ENCODE assay signal across 1 cellular context in the genomic region with DNA sequence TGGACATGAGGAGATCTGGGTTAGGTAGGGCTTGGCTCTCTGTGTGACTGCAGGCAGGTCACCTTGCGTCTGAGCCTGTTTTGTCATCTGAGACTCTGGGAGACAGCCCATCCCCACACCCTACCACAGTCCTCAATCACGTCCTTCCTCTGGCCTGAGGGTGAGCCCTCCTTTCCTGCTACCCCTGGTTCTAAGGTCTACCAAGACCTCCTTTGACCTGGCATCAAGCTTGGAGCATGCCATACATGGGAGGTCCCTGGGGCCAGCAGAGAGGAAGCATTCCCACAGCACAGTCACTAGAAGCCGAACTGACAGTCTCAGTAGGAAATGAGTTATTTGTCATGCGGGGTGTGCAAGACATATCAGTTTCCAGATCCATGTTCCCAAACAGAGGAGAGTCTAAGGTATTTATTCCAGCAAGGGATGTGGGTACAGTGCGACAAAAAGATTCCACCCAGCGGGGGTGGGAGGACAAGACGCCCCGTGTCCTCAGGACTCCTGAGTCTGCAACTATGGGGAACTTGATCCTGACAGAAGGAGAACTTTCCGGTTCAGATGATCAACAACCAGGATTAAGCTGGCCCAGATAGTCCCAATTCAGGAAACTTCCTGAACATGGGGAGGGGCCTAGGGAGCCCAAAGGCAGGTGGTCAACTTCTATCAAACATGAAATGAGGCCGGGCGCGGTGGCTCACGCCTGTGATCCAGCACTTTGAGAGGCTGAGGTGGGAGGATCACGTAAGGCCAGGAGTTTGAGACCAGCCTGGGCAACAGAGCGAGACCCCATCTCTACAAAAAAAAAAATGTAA.
TF ChIP-seq lines count a peak whose summit lies in the region.

No MANE protein-coding gene starts in this region.

TF ChIP-seq in GM23338, 12 proteins besides CTCF, POLR2A, EP300 and RAD21:
- TF ChIP-seq EZH2 (IDR thresholded peaks at IDR 0.05; ENCODE audit: low read depth, unreplicated experiment) (no peak), ZNF114 (CRISPR knock-in tag; IDR thresholded peaks at IDR 0.05) (no peak), POLR2AphosphoS5 (IDR thresholded peaks at IDR 0.05; ENCODE audit: low read depth) (no peak), STAT1 (IDR thresholded peaks at IDR 0.05; ENCODE audit: unreplicated experiment) (no peak), EZH2phosphoT487 (IDR thresholded peaks at IDR 0.05; ENCODE audit: unreplicated experiment) (no peak), NANOG (IDR thresholded peaks at IDR 0.05; ENCODE audit: borderline replicate concordance) (no peak)
- TF ChIP-seq, protein P1, sequence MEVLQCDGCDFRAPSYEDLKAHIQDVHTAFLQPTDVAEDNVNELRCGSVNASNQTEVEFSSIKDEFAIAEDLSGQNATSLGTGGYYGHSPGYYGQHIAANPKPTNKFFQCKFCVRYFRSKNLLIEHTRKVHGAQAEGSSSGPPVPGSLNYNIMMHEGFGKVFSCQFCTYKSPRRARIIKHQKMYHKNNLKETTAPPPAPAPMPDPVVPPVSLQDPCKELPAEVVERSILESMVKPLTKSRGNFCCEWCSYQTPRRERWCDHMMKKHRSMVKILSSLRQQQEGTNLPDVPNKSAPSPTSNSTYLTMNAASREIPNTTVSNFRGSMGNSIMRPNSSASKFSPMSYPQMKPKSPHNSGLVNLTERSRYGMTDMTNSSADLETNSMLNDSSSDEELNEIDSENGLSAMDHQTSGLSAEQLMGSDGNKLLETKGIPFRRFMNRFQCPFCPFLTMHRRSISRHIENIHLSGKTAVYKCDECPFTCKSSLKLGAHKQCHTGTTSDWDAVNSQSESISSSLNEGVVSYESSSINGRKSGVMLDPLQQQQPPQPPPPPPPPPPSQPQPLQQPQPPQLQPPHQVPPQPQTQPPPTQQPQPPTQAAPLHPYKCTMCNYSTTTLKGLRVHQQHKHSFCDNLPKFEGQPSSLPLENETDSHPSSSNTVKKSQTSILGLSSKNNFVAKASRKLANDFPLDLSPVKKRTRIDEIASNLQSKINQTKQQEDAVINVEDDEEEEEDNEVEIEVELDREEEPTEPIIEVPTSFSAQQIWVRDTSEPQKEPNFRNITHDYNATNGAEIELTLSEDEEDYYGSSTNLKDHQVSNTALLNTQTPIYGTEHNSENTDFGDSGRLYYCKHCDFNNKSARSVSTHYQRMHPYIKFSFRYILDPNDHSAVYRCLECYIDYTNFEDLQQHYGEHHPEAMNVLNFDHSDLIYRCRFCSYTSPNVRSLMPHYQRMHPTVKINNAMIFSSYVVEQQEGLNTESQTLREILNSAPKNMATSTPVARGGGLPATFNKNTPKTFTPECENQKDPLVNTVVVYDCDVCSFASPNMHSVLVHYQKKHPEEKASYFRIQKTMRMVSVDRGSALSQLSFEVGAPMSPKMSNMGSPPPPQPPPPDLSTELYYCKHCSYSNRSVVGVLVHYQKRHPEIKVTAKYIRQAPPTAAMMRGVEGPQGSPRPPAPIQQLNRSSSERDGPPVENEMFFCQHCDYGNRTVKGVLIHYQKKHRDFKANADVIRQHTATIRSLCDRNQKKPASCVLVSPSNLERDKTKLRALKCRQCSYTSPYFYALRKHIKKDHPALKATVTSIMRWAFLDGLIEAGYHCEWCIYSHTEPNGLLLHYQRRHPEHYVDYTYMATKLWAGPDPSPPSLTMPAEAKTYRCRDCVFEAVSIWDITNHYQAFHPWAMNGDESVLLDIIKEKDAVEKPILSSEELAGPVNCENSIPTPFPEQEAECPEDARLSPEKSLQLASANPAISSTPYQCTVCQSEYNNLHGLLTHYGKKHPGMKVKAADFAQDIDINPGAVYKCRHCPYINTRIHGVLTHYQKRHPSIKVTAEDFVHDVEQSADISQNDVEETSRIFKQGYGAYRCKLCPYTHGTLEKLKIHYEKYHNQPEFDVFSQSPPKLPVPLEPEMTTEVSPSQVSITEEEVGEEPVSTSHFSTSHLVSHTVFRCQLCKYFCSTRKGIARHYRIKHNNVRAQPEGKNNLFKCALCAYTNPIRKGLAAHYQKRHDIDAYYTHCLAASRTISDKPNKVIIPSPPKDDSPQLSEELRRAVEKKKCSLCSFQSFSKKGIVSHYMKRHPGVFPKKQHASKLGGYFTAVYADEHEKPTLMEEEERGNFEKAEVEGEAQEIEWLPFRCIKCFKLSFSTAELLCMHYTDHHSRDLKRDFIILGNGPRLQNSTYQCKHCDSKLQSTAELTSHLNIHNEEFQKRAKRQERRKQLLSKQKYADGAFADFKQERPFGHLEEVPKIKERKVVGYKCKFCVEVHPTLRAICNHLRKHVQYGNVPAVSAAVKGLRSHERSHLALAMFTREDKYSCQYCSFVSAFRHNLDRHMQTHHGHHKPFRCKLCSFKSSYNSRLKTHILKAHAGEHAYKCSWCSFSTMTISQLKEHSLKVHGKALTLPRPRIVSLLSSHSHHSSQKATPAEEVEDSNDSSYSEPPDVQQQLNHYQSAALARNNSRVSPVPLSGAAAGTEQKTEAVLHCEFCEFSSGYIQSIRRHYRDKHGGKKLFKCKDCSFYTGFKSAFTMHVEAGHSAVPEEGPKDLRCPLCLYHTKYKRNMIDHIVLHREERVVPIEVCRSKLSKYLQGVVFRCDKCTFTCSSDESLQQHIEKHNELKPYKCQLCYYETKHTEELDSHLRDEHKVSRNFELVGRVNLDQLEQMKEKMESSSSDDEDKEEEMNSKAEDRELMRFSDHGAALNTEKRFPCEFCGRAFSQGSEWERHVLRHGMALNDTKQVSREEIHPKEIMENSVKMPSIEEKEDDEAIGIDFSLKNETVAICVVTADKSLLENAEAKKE (CRISPR knock-in tag; IDR thresholded peaks at IDR 0.05): no peak
- TF ChIP-seq, protein P2, sequence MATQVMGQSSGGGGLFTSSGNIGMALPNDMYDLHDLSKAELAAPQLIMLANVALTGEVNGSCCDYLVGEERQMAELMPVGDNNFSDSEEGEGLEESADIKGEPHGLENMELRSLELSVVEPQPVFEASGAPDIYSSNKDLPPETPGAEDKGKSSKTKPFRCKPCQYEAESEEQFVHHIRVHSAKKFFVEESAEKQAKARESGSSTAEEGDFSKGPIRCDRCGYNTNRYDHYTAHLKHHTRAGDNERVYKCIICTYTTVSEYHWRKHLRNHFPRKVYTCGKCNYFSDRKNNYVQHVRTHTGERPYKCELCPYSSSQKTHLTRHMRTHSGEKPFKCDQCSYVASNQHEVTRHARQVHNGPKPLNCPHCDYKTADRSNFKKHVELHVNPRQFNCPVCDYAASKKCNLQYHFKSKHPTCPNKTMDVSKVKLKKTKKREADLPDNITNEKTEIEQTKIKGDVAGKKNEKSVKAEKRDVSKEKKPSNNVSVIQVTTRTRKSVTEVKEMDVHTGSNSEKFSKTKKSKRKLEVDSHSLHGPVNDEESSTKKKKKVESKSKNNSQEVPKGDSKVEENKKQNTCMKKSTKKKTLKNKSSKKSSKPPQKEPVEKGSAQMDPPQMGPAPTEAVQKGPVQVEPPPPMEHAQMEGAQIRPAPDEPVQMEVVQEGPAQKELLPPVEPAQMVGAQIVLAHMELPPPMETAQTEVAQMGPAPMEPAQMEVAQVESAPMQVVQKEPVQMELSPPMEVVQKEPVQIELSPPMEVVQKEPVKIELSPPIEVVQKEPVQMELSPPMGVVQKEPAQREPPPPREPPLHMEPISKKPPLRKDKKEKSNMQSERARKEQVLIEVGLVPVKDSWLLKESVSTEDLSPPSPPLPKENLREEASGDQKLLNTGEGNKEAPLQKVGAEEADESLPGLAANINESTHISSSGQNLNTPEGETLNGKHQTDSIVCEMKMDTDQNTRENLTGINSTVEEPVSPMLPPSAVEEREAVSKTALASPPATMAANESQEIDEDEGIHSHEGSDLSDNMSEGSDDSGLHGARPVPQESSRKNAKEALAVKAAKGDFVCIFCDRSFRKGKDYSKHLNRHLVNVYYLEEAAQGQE (IDR thresholded peaks at IDR 0.05; ENCODE audit: unreplicated experiment): no peak
- TF ChIP-seq, protein P3, sequence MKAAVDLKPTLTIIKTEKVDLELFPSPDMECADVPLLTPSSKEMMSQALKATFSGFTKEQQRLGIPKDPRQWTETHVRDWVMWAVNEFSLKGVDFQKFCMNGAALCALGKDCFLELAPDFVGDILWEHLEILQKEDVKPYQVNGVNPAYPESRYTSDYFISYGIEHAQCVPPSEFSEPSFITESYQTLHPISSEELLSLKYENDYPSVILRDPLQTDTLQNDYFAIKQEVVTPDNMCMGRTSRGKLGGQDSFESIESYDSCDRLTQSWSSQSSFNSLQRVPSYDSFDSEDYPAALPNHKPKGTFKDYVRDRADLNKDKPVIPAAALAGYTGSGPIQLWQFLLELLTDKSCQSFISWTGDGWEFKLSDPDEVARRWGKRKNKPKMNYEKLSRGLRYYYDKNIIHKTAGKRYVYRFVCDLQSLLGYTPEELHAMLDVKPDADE (IDR thresholded peaks at IDR 0.05): no peak
